In the genomic region with DNA sequence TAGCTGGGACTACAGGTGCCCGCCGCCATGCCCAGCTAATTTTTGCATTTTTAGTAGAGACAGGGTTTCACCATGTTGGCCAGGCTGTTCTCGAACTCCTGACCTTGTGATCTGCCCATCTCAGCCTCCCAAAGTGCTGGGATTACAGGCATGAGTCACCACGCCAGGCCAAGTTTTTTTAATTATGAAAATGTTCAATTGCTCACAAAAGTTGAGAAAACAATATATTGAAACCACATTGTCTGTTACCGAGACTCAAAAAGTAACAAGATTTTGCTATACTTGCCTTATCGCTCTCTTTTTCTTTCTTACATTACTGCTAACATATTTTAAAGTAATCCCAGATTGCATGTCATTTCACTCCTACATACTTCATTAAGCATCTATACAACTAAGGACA, we compare ENCODE assay signal across 7 cellular contexts. TPM values are rescaled to one million over a fixed set of nuclear protein-coding genes. Genes with fewer than 3 reads are reported as not detected.
DNase-seq lines count a peak whose midpoint lies in the region; TF ChIP-seq lines count a peak whose summit lies in the region.
"Not testable (repeated sequence)": the region's sequence is repeated elsewhere in the genome, so short reads cannot be mapped to it uniquely, and the experiment has no call there.

No MANE protein-coding gene starts in this region.

- WGBS in mesenchymal stem cell, result 97% methylated on average over 5 of the region's 6 CpGs
- 78% methylated on average over 6 of the region's 6 CpGs for WGBS in suprapubic skin

- DNase-seq in Caco-2; WERI-Rb-1; chondrocyte (ENCODE audit: low spot score); mesenchymal stem cell; osteoblast (ENCODE audit: insufficient read length, low spot score, missing footprints): not testable (repeated sequence)
- DNase-seq in fibroblast of the aortic adventitia (ENCODE audit: low read depth) (peak; percentile 40), suprapubic skin (ENCODE audit: low spot score in 2 of 2) (peak; percentile 20 to 37)

- H3K4me2 ChIP-seq in mesenchymal stem cell (ENCODE audit: low read length, poor library complexity, severe bottlenecking); osteoblast (ENCODE audit: insufficient read depth, low read length): not testable (repeated sequence)

- not testable (repeated sequence) for H3K4ac ChIP-seq in mesenchymal stem cell (ENCODE audit: low read depth in 1 of 2, low read length in 2 of 2)

- POLR2A ChIA-PET in Caco-2 (lab: Charles Lee), result not testable (repeated sequence)

- not testable (repeated sequence) for H4K91ac ChIP-seq in mesenchymal stem cell (ENCODE audit: low read length)

- H3K4me1 ChIP-seq in Caco-2 (peaks cover 38% of the 10 kb centered on the region), mesenchymal stem cell (ENCODE audit: control insufficient read depth, insufficient read depth, low read depth, low read length) (peaks cover 18% of the 10 kb centered on the region), osteoblast (ENCODE audit: insufficient read depth, low read length) (peaks cover 35% of the 10 kb centered on the region), suprapubic skin (peaks cover 41% of the 10 kb centered on the region)

- not testable (repeated sequence) for H3K27me3 Mint-ChIP-seq in Caco-2 (ENCODE audit: insufficient read depth, unreplicated experiment); chondrocyte (ENCODE audit: low read depth)

- not testable (repeated sequence) for H3K23ac ChIP-seq in mesenchymal stem cell (ENCODE audit: low read length in 2 of 2)

- not testable (repeated sequence) for H2AK5ac ChIP-seq in mesenchymal stem cell (ENCODE audit: low read length, severe bottlenecking)

- not testable (repeated sequence) for H3K36me3 Mint-ChIP-seq in Caco-2 (ENCODE audit: insufficient read depth, unreplicated experiment); chondrocyte (ENCODE audit: low read depth)

- H3K27ac Mint-ChIP-seq in Caco-2 (ENCODE audit: unreplicated experiment) (peak overlapping the region; percentile 67), chondrocyte (ENCODE audit: unreplicated experiment) (peak overlapping the region; percentile 95)

- H3K9ac ChIP-seq in mesenchymal stem cell (ENCODE audit: low read length), result peak overlapping the region; percentile 9

- not testable (repeated sequence) for TF ChIP-seq CTCF in Caco-2 (IDR thresholded peaks at IDR 0.05; ENCODE audit: insufficient read depth in 1 of 2, low read depth in 1 of 2, low read length in 1 of 2, severe bottlenecking in 1 of 2, unreplicated experiment in 1 of 2); WERI-Rb-1 (IDR thresholded peaks at IDR 0.05; ENCODE audit: low read depth, low read length); chondrocyte (IDR thresholded peaks at IDR 0.05); fibroblast of the aortic adventitia (IDR thresholded peaks at IDR 0.05; ENCODE audit: insufficient read depth, low read length); osteoblast (IDR thresholded peaks at IDR 0.05; ENCODE audit: extremely low read depth, low read depth, low read length); suprapubic skin (IDR thresholded peaks at IDR 0.05)

- H3K27ac ChIP-seq in WERI-Rb-1 (peak overlapping the region; percentile 88), osteoblast (ENCODE audit: low read depth, low read length) (peak overlapping the region; percentile 93)
- H3K27ac ChIP-seq in mesenchymal stem cell (ENCODE audit: low read length, poor library complexity, severe bottlenecking); suprapubic skin: not testable (repeated sequence)

- TF ChIP-seq EP300 in suprapubic skin (IDR thresholded peaks at IDR 0.05), result not testable (repeated sequence)

- CTCF ChIA-PET in Caco-2 (lab: Charles Lee), result not testable (repeated sequence)

- not testable (repeated sequence) for H3K9me3 ChIP-seq in Caco-2; WERI-Rb-1 (ENCODE audit: severe bottlenecking); mesenchymal stem cell (ENCODE audit: control insufficient read depth, low read length); osteoblast (ENCODE audit: low read depth, low read length); suprapubic skin

- not testable (repeated sequence) for H3K4me3 Mint-ChIP-seq in Caco-2 (ENCODE audit: unreplicated experiment); chondrocyte (ENCODE audit: unreplicated experiment)

- not testable (repeated sequence) for H2AFZ ChIP-seq in mesenchymal stem cell (ENCODE audit: low read depth, low read length); osteoblast (ENCODE audit: low read length)

- H3K36me3 ChIP-seq in Caco-2 (ENCODE audit: control insufficient read depth, insufficient read depth, low read length); WERI-Rb-1; mesenchymal stem cell (ENCODE audit: control insufficient read depth in 1 of 2, insufficient read depth in 2 of 2, low read depth in 1 of 2, low read length in 2 of 2); osteoblast (ENCODE audit: insufficient read depth, low read length); suprapubic skin: not testable (repeated sequence)

- not testable (repeated sequence) for H2BK5ac ChIP-seq in mesenchymal stem cell (ENCODE audit: low read depth, low read length, poor library complexity, severe bottlenecking)

- intact Hi-C loops in Caco-2 (cut with micrococcal nuclease; ENCODE audit: unreplicated experiment), result loop anchor here (5.0 kb wide), 1 partner anchor 59 kb away; no protein-coding TSS in a partner anchor

- not testable (repeated sequence) for H3K79me1 ChIP-seq in mesenchymal stem cell (replicated peaks; ENCODE audit: low read length, poor library complexity, severe bottlenecking)

- H3K18ac ChIP-seq in mesenchymal stem cell (ENCODE audit: low read depth in 1 of 2, low read length in 2 of 2), result not testable (repeated sequence)

- not testable (repeated sequence) for H2BK15ac ChIP-seq in mesenchymal stem cell (ENCODE audit: low read depth, poor library complexity, severe bottlenecking)

- H4K8ac ChIP-seq in mesenchymal stem cell (ENCODE audit: low read length), result not testable (repeated sequence)

- not testable (repeated sequence) for H2BK12ac ChIP-seq in mesenchymal stem cell (ENCODE audit: low read length in 2 of 2)

- H4K20me1 ChIP-seq in osteoblast (ENCODE audit: insufficient read depth, low read length), result not testable (repeated sequence)

- H3K9me3 Mint-ChIP-seq in Caco-2 (ENCODE audit: unreplicated experiment); chondrocyte (ENCODE audit: low read depth): not testable (repeated sequence)

- not testable (repeated sequence) for H3K27me3 ChIP-seq in Caco-2 (replicated peaks; ENCODE audit: control insufficient read depth, insufficient read depth, low read length); WERI-Rb-1 (ENCODE audit: insufficient read depth, low read depth, severe bottlenecking); mesenchymal stem cell (ENCODE audit: control insufficient read depth in 1 of 2, insufficient read depth in 1 of 2, low read length in 2 of 2); osteoblast (ENCODE audit: insufficient read depth, low read length); suprapubic skin

- H3K14ac ChIP-seq in mesenchymal stem cell (ENCODE audit: low read length in 2 of 2), result not testable (repeated sequence)

- H2BK120ac ChIP-seq in mesenchymal stem cell (ENCODE audit: low read depth, low read length), result not testable (repeated sequence)

- H3K4me1 Mint-ChIP-seq in Caco-2 (ENCODE audit: low read depth, unreplicated experiment) (peaks cover 32% of the 10 kb centered on the region), chondrocyte (ENCODE audit: low read depth) (peaks cover 43% of the 10 kb centered on the region)

- BruUV-seq in Caco-2 (replicated peaks; lab: Mats Ljungman, UMichigan), result not testable (repeated sequence)

- not testable (repeated sequence) for H3K79me2 ChIP-seq in osteoblast (ENCODE audit: insufficient read depth, low read length)

- not testable (repeated sequence) for H3K4me3 ChIP-seq in Caco-2 (ENCODE audit: low read depth, low read length); WERI-Rb-1 (ENCODE audit: low read depth, low read length); fibroblast of the aortic adventitia (ENCODE audit: low read depth, low read length); mesenchymal stem cell (ENCODE audit: insufficient read depth in 1 of 2, low read depth in 1 of 2, low read length in 2 of 2); osteoblast (ENCODE audit: insufficient read depth, low read length); suprapubic skin

- TF ChIP-seq POLR2A in suprapubic skin (IDR thresholded peaks at IDR 0.05), result not testable (repeated sequence)

RNA-seq across cellular contexts. Expression of gene SRP9, which starts 16.2 kb away (rescaled TPM):
- 261 and 276 TPM in 2 replicates for total RNA-seq in Caco-2 (2022)
- total RNA-seq in chondrocyte, result 190 to 207 TPM (median 200 TPM) in 3 replicates
- 117 and 330 TPM in 2 replicates for total RNA-seq in fibroblast of the aortic adventitia (ENCODE audit: low replicate concordance)
- polyA plus RNA-seq in mesenchymal stem cell (2013, experiment 1 of 2), result 196 TPM
- polyA plus RNA-seq in mesenchymal stem cell (2013, experiment 2 of 2), result 205 TPM
- 174 and 178 TPM in 2 replicates for total RNA-seq in osteoblast
- total RNA-seq in suprapubic skin, result 100 to 1,000 TPM; 139 to 162 (median 144) TPM

RNA-seq across cellular contexts. Expression of gene EPHX1, which starts 48.5 kb away (rescaled TPM):
- total RNA-seq in Caco-2 (2022) (73.7 and 88.5 TPM in 2 replicates), chondrocyte (61.8 to 69.1 TPM (median 67.0 TPM) in 3 replicates), fibroblast of the aortic adventitia (ENCODE audit: low replicate concordance) (39.4 and 57.6 TPM in 2 replicates), osteoblast (67.0 and 77.2 TPM in 2 replicates), suprapubic skin (10 to 100 TPM; 30.3 to 72.8 (median 53.7) TPM)
- 58.9 TPM for polyA plus RNA-seq in mesenchymal stem cell (2013, experiment 1 of 2)
- polyA plus RNA-seq in mesenchymal stem cell (2013, experiment 2 of 2), result 59.0 TPM
